Comparison of ENCODE assay signal across 1 cellular context in the genomic region with DNA sequence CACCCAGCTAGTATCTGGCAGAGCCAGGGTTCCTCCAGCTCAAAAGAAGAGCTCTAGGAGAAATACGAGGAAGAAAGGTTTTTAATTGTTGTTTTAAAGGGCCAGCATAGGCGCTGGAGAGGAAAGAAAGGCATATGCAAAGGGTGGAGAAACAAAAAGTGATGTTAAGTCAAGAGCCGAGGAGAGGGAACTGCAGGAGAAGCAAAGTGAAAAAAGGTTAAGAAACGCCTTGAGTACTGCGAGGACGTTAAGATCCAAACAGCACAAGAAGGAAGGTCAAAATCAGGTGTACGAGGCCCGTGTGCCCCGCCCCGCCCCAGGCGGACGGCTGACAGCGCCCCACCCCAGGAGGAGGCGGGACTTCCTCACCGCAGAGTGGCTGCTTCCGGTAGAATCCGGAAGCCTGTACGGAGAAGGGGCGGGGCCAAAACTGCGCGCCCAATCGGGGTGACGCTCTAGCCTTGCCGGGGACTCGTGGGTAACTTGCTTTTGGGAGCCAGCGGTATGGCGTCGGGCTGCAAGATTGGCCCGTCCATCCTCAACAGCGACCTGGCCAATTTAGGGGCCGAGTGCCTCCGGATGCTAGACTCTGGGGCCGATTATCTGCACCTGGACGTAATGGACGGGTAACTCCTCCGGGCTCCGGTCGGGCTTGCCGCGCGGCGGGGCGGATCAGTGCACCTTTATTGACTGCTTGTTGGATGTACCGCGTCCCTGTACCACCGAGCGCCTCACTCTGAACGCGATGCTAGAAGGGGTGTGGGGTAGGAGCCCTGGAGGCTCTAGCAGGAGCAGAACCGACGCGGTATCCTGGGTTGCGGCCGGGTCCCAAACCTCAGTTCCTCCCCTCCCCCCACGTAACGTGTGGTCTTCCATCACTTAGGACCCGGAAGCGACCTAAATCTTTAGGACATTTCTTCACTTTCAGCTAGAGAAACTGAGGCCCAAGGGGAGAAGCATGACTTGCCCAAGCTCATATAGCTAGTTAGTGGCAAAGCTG.
TF ChIP-seq lines count a peak whose summit lies in the region.

A gene (plus strand): TSS at position 481 of the 1,000 bp plus-strand sequence. CDS start 24 bp downstream, at position 505.

TF ChIP-seq in HepG2, 621 proteins besides CTCF, POLR2A, EP300 and RAD21 (continued from another document and continues in another):
- TF ChIP-seq, protein P1, sequence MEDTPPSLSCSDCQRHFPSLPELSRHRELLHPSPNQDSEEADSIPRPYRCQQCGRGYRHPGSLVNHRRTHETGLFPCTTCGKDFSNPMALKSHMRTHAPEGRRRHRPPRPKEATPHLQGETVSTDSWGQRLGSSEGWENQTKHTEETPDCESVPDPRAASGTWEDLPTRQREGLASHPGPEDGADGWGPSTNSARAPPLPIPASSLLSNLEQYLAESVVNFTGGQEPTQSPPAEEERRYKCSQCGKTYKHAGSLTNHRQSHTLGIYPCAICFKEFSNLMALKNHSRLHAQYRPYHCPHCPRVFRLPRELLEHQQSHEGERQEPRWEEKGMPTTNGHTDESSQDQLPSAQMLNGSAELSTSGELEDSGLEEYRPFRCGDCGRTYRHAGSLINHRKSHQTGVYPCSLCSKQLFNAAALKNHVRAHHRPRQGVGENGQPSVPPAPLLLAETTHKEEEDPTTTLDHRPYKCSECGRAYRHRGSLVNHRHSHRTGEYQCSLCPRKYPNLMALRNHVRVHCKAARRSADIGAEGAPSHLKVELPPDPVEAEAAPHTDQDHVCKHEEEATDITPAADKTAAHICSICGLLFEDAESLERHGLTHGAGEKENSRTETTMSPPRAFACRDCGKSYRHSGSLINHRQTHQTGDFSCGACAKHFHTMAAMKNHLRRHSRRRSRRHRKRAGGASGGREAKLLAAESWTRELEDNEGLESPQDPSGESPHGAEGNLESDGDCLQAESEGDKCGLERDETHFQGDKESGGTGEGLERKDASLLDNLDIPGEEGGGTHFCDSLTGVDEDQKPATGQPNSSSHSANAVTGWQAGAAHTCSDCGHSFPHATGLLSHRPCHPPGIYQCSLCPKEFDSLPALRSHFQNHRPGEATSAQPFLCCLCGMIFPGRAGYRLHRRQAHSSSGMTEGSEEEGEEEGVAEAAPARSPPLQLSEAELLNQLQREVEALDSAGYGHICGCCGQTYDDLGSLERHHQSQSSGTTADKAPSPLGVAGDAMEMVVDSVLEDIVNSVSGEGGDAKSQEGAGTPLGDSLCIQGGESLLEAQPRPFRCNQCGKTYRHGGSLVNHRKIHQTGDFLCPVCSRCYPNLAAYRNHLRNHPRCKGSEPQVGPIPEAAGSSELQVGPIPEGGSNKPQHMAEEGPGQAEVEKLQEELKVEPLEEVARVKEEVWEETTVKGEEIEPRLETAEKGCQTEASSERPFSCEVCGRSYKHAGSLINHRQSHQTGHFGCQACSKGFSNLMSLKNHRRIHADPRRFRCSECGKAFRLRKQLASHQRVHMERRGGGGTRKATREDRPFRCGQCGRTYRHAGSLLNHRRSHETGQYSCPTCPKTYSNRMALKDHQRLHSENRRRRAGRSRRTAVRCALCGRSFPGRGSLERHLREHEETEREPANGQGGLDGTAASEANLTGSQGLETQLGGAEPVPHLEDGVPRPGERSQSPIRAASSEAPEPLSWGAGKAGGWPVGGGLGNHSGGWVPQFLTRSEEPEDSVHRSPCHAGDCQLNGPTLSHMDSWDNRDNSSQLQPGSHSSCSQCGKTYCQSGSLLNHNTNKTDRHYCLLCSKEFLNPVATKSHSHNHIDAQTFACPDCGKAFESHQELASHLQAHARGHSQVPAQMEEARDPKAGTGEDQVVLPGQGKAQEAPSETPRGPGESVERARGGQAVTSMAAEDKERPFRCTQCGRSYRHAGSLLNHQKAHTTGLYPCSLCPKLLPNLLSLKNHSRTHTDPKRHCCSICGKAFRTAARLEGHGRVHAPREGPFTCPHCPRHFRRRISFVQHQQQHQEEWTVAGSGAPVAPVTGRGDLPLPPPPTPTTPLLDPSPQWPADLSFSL (CRISPR knock-in tag; IDR thresholded peaks at IDR 0.05) = no peak
- TF ChIP-seq, protein P2, sequence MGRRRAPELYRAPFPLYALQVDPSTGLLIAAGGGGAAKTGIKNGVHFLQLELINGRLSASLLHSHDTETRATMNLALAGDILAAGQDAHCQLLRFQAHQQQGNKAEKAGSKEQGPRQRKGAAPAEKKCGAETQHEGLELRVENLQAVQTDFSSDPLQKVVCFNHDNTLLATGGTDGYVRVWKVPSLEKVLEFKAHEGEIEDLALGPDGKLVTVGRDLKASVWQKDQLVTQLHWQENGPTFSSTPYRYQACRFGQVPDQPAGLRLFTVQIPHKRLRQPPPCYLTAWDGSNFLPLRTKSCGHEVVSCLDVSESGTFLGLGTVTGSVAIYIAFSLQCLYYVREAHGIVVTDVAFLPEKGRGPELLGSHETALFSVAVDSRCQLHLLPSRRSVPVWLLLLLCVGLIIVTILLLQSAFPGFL (CRISPR knock-in tag; IDR thresholded peaks at IDR 0.05) = 0 out of 2 replicates have a peak, but pooled peaks have one; percentile 74
- TF ChIP-seq ATF7-NPFF (CRISPR knock-in tag; IDR thresholded peaks at IDR 0.05; ENCODE audit: low read depth) = no peak
- TF ChIP-seq, protein P3, sequence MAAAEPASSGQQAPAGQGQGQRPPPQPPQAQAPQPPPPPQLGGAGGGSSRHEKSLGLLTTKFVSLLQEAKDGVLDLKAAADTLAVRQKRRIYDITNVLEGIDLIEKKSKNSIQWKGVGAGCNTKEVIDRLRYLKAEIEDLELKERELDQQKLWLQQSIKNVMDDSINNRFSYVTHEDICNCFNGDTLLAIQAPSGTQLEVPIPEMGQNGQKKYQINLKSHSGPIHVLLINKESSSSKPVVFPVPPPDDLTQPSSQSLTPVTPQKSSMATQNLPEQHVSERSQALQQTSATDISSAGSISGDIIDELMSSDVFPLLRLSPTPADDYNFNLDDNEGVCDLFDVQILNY (CRISPR knock-in tag; conservative IDR thresholded peaks at IDR 0.05) = no peak; the same call in none of the 2 replicates
- TF ChIP-seq DR1 (CRISPR knock-in tag; IDR thresholded peaks at IDR 0.05) = peak; percentile 78
- TF ChIP-seq HOXA3 (CRISPR knock-in tag; IDR thresholded peaks at IDR 0.05) = peak; percentile 87
- TF ChIP-seq, protein P4, sequence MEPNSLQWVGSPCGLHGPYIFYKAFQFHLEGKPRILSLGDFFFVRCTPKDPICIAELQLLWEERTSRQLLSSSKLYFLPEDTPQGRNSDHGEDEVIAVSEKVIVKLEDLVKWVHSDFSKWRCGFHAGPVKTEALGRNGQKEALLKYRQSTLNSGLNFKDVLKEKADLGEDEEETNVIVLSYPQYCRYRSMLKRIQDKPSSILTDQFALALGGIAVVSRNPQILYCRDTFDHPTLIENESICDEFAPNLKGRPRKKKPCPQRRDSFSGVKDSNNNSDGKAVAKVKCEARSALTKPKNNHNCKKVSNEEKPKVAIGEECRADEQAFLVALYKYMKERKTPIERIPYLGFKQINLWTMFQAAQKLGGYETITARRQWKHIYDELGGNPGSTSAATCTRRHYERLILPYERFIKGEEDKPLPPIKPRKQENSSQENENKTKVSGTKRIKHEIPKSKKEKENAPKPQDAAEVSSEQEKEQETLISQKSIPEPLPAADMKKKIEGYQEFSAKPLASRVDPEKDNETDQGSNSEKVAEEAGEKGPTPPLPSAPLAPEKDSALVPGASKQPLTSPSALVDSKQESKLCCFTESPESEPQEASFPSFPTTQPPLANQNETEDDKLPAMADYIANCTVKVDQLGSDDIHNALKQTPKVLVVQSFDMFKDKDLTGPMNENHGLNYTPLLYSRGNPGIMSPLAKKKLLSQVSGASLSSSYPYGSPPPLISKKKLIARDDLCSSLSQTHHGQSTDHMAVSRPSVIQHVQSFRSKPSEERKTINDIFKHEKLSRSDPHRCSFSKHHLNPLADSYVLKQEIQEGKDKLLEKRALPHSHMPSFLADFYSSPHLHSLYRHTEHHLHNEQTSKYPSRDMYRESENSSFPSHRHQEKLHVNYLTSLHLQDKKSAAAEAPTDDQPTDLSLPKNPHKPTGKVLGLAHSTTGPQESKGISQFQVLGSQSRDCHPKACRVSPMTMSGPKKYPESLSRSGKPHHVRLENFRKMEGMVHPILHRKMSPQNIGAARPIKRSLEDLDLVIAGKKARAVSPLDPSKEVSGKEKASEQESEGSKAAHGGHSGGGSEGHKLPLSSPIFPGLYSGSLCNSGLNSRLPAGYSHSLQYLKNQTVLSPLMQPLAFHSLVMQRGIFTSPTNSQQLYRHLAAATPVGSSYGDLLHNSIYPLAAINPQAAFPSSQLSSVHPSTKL (CRISPR knock-in tag; IDR thresholded peaks at IDR 0.05) = peak; percentile 68
- TF ChIP-seq, protein P5, sequence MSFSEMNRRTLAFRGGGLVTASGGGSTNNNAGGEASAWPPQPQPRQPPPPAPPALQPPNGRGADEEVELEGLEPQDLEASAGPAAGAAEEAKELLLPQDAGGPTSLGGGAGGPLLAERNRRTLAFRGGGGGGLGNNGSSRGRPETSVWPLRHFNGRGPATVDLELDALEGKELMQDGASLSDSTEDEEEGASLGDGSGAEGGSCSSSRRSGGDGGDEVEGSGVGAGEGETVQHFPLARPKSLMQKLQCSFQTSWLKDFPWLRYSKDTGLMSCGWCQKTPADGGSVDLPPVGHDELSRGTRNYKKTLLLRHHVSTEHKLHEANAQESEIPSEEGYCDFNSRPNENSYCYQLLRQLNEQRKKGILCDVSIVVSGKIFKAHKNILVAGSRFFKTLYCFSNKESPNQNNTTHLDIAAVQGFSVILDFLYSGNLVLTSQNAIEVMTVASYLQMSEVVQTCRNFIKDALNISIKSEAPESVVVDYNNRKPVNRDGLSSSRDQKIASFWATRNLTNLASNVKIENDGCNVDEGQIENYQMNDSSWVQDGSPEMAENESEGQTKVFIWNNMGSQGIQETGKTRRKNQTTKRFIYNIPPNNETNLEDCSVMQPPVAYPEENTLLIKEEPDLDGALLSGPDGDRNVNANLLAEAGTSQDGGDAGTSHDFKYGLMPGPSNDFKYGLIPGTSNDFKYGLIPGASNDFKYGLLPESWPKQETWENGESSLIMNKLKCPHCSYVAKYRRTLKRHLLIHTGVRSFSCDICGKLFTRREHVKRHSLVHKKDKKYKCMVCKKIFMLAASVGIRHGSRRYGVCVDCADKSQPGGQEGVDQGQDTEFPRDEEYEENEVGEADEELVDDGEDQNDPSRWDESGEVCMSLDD (CRISPR knock-in tag; IDR thresholded peaks at IDR 0.05; ENCODE audit: borderline replicate concordance) = no peak
- peak; percentile 88 for TF ChIP-seq DMAP1 (CRISPR knock-in tag; IDR thresholded peaks at IDR 0.05)
- TF ChIP-seq ZBTB7B (CRISPR knock-in tag; IDR thresholded peaks at IDR 0.05) = 0 out of 2 replicates have a peak, but pooled peaks have one; percentile 30
- TF ChIP-seq, protein P6, sequence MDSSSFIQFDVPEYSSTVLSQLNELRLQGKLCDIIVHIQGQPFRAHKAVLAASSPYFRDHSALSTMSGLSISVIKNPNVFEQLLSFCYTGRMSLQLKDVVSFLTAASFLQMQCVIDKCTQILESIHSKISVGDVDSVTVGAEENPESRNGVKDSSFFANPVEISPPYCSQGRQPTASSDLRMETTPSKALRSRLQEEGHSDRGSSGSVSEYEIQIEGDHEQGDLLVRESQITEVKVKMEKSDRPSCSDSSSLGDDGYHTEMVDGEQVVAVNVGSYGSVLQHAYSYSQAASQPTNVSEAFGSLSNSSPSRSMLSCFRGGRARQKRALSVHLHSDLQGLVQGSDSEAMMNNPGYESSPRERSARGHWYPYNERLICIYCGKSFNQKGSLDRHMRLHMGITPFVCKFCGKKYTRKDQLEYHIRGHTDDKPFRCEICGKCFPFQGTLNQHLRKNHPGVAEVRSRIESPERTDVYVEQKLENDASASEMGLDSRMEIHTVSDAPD (CRISPR knock-in tag; IDR thresholded peaks at IDR 0.05) = no peak
- TF ChIP-seq MIXL1 (CRISPR knock-in tag; IDR thresholded peaks at IDR 0.05) = no peak
- peak; percentile 83 for TF ChIP-seq SRSF1 (optimal IDR thresholded peaks at IDR 0.05; ENCODE audit: low read depth, low read length)
- TF ChIP-seq, protein P7, sequence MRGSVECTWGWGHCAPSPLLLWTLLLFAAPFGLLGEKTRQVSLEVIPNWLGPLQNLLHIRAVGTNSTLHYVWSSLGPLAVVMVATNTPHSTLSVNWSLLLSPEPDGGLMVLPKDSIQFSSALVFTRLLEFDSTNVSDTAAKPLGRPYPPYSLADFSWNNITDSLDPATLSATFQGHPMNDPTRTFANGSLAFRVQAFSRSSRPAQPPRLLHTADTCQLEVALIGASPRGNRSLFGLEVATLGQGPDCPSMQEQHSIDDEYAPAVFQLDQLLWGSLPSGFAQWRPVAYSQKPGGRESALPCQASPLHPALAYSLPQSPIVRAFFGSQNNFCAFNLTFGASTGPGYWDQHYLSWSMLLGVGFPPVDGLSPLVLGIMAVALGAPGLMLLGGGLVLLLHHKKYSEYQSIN (CRISPR knock-in tag; IDR thresholded peaks at IDR 0.05; ENCODE audit: borderline replicate concordance) = no peak
- no peak; the same call in 1 of the 2 replicates for TF ChIP-seq ZNF546 (CRISPR knock-in tag; conservative IDR thresholded peaks at IDR 0.05)
- 0 out of 2 replicates have a peak, but pooled peaks have one; percentile 76 for TF ChIP-seq ZNF879 (CRISPR knock-in tag; IDR thresholded peaks at IDR 0.05)
- TF ChIP-seq RAD51 (IDR thresholded peaks at IDR 0.05; ENCODE audit: borderline replicate concordance) = no peak
- no peak for TF ChIP-seq HDAC6 (IDR thresholded peaks at IDR 0.05; ENCODE audit: low read depth, low read length)
- TF ChIP-seq HIVEP1 (CRISPR knock-in tag; IDR thresholded peaks at IDR 0.05) = 0 out of 2 replicates have a peak, but pooled peaks have one; percentile 62
- no peak for TF ChIP-seq ATF7 (IDR thresholded peaks at IDR 0.05)
- peak; percentile 55; the same call in 1 of the 2 replicates for TF ChIP-seq ATF7 (CRISPR knock-in tag; IDR thresholded peaks at IDR 0.05)
- no peak for TF ChIP-seq ZNF383 (CRISPR knock-in tag; IDR thresholded peaks at IDR 0.05; ENCODE audit: borderline replicate concordance)
- no peak for TF ChIP-seq HHEX (CRISPR knock-in tag; IDR thresholded peaks at IDR 0.05)
- no peak for TF ChIP-seq ZNF326 (CRISPR knock-in tag; IDR thresholded peaks at IDR 0.05; ENCODE audit: borderline replicate concordance)
- TF ChIP-seq, protein P8, sequence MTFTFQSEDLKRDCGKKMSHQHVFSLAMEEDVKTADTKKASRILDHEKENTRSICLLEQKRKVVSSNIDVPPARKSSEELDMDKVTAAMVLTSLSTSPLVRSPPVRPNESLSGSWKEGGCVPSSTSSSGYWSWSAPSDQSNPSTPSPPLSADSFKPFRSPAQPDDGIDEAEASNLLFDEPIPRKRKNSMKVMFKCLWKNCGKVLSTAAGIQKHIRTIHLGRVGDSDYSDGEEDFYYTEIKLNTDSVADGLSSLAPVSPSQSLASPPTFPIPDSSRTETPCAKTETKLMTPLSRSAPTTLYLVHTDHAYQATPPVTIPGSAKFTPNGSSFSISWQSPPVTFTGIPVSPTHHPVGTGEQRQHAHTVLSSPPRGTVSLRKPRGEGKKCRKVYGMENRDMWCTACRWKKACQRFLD (CRISPR knock-in tag; IDR thresholded peaks at IDR 0.05; ENCODE audit: borderline replicate concordance) = peak; percentile 38; the same call in 1 of the 2 replicates
- TF ChIP-seq, protein P9, sequence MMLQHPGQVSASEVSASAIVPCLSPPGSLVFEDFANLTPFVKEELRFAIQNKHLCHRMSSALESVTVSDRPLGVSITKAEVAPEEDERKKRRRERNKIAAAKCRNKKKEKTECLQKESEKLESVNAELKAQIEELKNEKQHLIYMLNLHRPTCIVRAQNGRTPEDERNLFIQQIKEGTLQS (CRISPR knock-in tag; IDR thresholded peaks at IDR 0.05) = no peak
- TF ChIP-seq HMG20B (CRISPR knock-in tag; conservative IDR thresholded peaks at IDR 0.05) = no peak
- TF ChIP-seq ZMYM2 (CRISPR knock-in tag; IDR thresholded peaks at IDR 0.05) = 0 out of 2 replicates have a peak, but pooled peaks have one; percentile 24
- TF ChIP-seq ZNF891 (CRISPR knock-in tag; IDR thresholded peaks at IDR 0.05) = peak; percentile 87
- TF ChIP-seq ZNF616 (CRISPR knock-in tag; IDR thresholded peaks at IDR 0.05; ENCODE audit: low read depth) = peak; percentile 89; the same call in 1 of the 2 replicates
- peak; percentile 46; the same call in 1 of the 2 replicates for TF ChIP-seq ZNF724P (CRISPR knock-in tag; IDR thresholded peaks at IDR 0.05; ENCODE audit: borderline replicate concordance)
- TF ChIP-seq, protein P10, sequence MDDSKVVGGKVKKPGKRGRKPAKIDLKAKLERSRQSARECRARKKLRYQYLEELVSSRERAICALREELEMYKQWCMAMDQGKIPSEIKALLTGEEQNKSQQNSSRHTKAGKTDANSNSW (CRISPR knock-in tag; IDR thresholded peaks at IDR 0.05; ENCODE audit: borderline replicate concordance) = peak; percentile 71; the same call in 1 of the 2 replicates
- TF ChIP-seq SCMH1 (CRISPR knock-in tag; IDR thresholded peaks at IDR 0.05; ENCODE audit: borderline replicate concordance) = no peak
